In genomic region chr9:5628530-5629311, GRCh38 we compare ENCODE assay signal across 8 cellular contexts. TPM values are rescaled to one million over a fixed set of nuclear protein-coding genes. Genes with fewer than 3 reads are reported as not detected.
DNase-seq lines count a peak whose midpoint lies in the region; ATAC-seq and TF ChIP-seq lines count a peak whose summit lies in the region.

RIC1 (plus strand) TSS chr9:5629107; CDS start chr9:5629310, 203 bp downstream.

- no peak for TF ChIP-seq CTCF in GM13977 (IDR thresholded peaks at IDR 0.05; ENCODE audit: extremely low read depth, insufficient read depth, missing control alignments)
- peak; percentile 55 for TF ChIP-seq CTCF in left ventricle myocardium inferior (IDR thresholded peaks at IDR 0.05; ENCODE audit: borderline replicate concordance)
- TF ChIP-seq CTCF in progenitor cell of endocrine pancreas (IDR thresholded peaks at IDR 0.05; ENCODE audit: unreplicated experiment): no peak
- no peak for TF ChIP-seq CTCF in upper lobe of right lung (IDR thresholded peaks at IDR 0.05)

- in situ Hi-C loops in GM13977 (cut with MboI; ENCODE audit: low pct_unique_long_range_greater_than_20kb, low sequenced_read_pairs, unreplicated experiment): no loop called here

- peaks cover 46% of the 10 kb centered on the region for H3K4me1 Mint-ChIP-seq in T-helper 17 cell
- peaks cover 23% of the 10 kb centered on the region for H3K4me1 Mint-ChIP-seq in progenitor cell of endocrine pancreas (ENCODE audit: low read depth)

- H3K4me3 ChIP-seq in left ventricle myocardium inferior (peak within 1 kb of the TSS; percentile 98), upper lobe of right lung (peak within 1 kb of the TSS; percentile 87)

- H3K27me3 Mint-ChIP-seq in T-helper 17 cell: no peaks in the 10 kb centered on the region
- no peaks in the 10 kb centered on the region for H3K27me3 Mint-ChIP-seq in progenitor cell of endocrine pancreas

- H3K27ac ChIP-seq in left ventricle myocardium inferior (replicated peaks): peak within 1 kb of the TSS; percentile 99
- peak within 1 kb of the TSS; percentile 96 for H3K27ac ChIP-seq in upper lobe of right lung

- H3K27ac Mint-ChIP-seq in T-helper 17 cell (peak within 1 kb of the TSS; percentile 96), progenitor cell of endocrine pancreas (peak within 1 kb of the TSS; percentile 99)

- H3K36me3 Mint-ChIP-seq in T-helper 17 cell (ENCODE audit: low read depth) (peaks cover 2% of the 10 kb centered on the region), progenitor cell of endocrine pancreas (ENCODE audit: insufficient read depth) (peaks cover under 1% of the 10 kb centered on the region)

- intact Hi-C loops in left ventricle myocardium inferior (cut with micrococcal nuclease) (no loop called here), upper lobe of right lung (cut with DNase I) (no loop called here)

- H3K27me3 ChIP-seq in left ventricle myocardium inferior (ENCODE audit: low read depth): no peaks in the 10 kb centered on the region
- H3K27me3 ChIP-seq in upper lobe of right lung: no peaks in the 10 kb centered on the region

- ATAC-seq in HG02840 (IDR thresholded peaks at IDR 0.05; ENCODE audit: low FRiP score, unreplicated experiment) (peak; percentile 65), T-helper 17 cell (peak; percentile 92), upper lobe of right lung (peak; percentile 97)

- H3K36me3 ChIP-seq in left ventricle myocardium inferior (no peaks in the 10 kb centered on the region), upper lobe of right lung (no peaks in the 10 kb centered on the region)

- H3K4me3 Mint-ChIP-seq in T-helper 17 cell (peak within 1 kb of the TSS; percentile 99), progenitor cell of endocrine pancreas (ENCODE audit: low read depth) (peak within 1 kb of the TSS; percentile 100)

- peaks cover 1% of the 10 kb centered on the region for H3K9me3 Mint-ChIP-seq in progenitor cell of endocrine pancreas (ENCODE audit: low read depth)

- DNase-seq in GM13977 (ENCODE audit: low spot score): peak; percentile 97
- DNase-seq in NCI-H146 treated with DMSO at 0.1 percent for 48 hours (lab: John Stamatoyannopoulos, UW; ENCODE audit: unreplicated experiment): peak; percentile 86
- peak; percentile 81 to 90 (median 87) for DNase-seq in T-helper 17 cell
- peak; percentile 60 to 98 (median 88) for DNase-seq in amygdala (lab: John Stamatoyannopoulos, UW)
- peak; percentile 93 for DNase-seq in left ventricle myocardium inferior
- peak; percentile 72 for DNase-seq in progenitor cell of endocrine pancreas (ENCODE audit: low spot score, unreplicated experiment)
- DNase-seq in upper lobe of right lung: peak; percentile 96

- H3K9me3 ChIP-seq in T-helper 17 cell (ENCODE audit: control insufficient read depth, low read length, poor library complexity, severe bottlenecking): no peaks in the 10 kb centered on the region
- no peaks in the 10 kb centered on the region for H3K9me3 ChIP-seq in left ventricle myocardium inferior (replicated peaks)
- H3K9me3 ChIP-seq in upper lobe of right lung: no peaks in the 10 kb centered on the region

- H3K4me1 ChIP-seq in left ventricle myocardium inferior (peaks cover 90% of the 10 kb centered on the region), upper lobe of right lung (peaks cover 44% of the 10 kb centered on the region)

RNA-seq across cellular contexts. Expression of gene RIC1, which starts in this region (rescaled TPM):
- total RNA-seq in T-helper 17 cell (10 to 100 TPM; 19.6 to 24.3 TPM), left ventricle myocardium inferior (7.1 TPM), progenitor cell of endocrine pancreas (24.2 and 25.1 TPM in 2 replicates), upper lobe of right lung (23.9 TPM)

Comparison
In these comparisons a context has a peak if more than half of its experiments do, and no peak if none do; other contexts are left out.
1. Peak in every context shown above with its lines: DNase-seq, ATAC-seq, H3K4me3 ChIP-seq and H3K27ac ChIP-seq.